Comparison of ENCODE assay signal across 25 cellular contexts in the genomic region with DNA sequence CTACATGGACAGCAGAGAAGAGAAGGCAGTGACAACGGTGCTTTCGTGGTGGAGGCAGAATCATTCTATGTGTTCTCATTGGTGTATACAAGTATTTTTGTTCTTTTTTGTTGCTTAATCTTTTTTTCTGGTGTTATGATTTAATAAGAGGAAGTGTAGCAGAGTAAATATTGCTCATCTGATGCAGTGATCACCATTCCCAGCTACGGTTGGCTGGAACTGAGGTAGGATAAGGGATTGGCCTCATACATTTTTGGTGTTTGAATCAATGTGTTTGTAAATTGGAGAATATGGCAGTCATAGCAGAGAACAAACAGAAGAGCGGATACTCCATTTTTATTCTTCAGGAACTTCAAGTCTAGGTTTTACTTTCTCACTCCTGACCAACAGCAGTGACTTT.
"Had no signal": no experiment of that assay in that cellular context is flagged by ENCODE, and none has a peak within 500 bp of the region (broad histone marks: within the 10 kb centered on the region; RNA-seq: fewer than 3 reads in every experiment).

No MANE protein-coding gene starts in this region.

- H3K4me3 ChIP-seq: colonic mucosa, lung, mucosa of descending colon, neural progenitor cell, right lobe of liver, smooth muscle cell, suprapubic skin, transverse colon, vagina had no signal

- H3K27me3 Mint-ChIP-seq: dendritic cell treated with granulocyte-macrophage colony-stimulating factor and Interleukin-4, amounts not matched to agents 40 ng/mL and 50 ng/mL, for 4 days; effector memory CD8-positive, alpha-beta T cell; stimulated activated naive CD8-positive, alpha-beta T cell treated with anti-CD3 and anti-CD28 coated beads, Interleukin-15, amount 100 ng/mL, for 72 hours had no signal

- H3K27ac ChIP-seq: colonic mucosa, neural progenitor cell, parathyroid adenoma, right lobe of liver, suprapubic skin, transverse colon, vagina had no signal

- ATAC-seq: effector memory CD8-positive, alpha-beta T cell; left lobe of liver; mucosa of descending colon; naive thymus-derived CD4-positive, alpha-beta T cell; right lobe of liver; stimulated activated naive CD8-positive, alpha-beta T cell treated with anti-CD3 and anti-CD28 coated beads, Interleukin-15, amount 100 ng/mL, for 72 hours had no signal

- H3K27ac Mint-ChIP-seq: dendritic cell treated with granulocyte-macrophage colony-stimulating factor and Interleukin-4, amounts not matched to agents 40 ng/mL and 50 ng/mL, for 4 days; effector memory CD8-positive, alpha-beta T cell; mesothelial cell of epicardium; naive thymus-derived CD4-positive, alpha-beta T cell; nephron; neural progenitor cell; progenitor cell of endocrine pancreas had no signal

- DNase-seq: colonic mucosa; effector memory CD8-positive, alpha-beta T cell; hypothalamus; mesenchymal stem cell; mucosa of descending colon; naive thymus-derived CD4-positive, alpha-beta T cell; right lobe of liver; stimulated activated CD4-positive, alpha-beta T cell treated with anti-CD3 and anti-CD28 coated beads, Interleukin-12 subunit alpha, Interleukin-12 subunit beta, amount 100 ng/mL, for 4 hours; stimulated activated CD4-positive, alpha-beta T cell treated with anti-CD3 and anti-CD28 coated beads, Interleukin-1b, Interleukin-23, amount 100 ng/mL, for 48 hours; stimulated activated CD4-positive, alpha-beta T cell treated with anti-CD3 and anti-CD28 coated beads, Interleukin-4, amount 100 ng/mL, for 1 hour; stimulated activated CD8-positive, alpha-beta memory T cell treated with anti-CD3 and anti-CD28 coated beads, Interleukin-4, amount 100 ng/mL, for 48 hours; stimulated activated naive CD4-positive, alpha-beta T cell; stimulated activated naive CD8-positive, alpha-beta T cell treated with anti-CD3 and anti-CD28 coated beads, Interleukin-15, amount 100 ng/mL, for 72 hours; transverse colon had no signal

- H3K4me1 ChIP-seq: colonic mucosa, right lobe of liver, transverse colon had no signal

- H3K4me1 Mint-ChIP-seq: naive thymus-derived CD4-positive, alpha-beta T cell; stimulated activated naive CD8-positive, alpha-beta T cell treated with anti-CD3 and anti-CD28 coated beads, Interleukin-15, amount 100 ng/mL, for 72 hours had no signal

- H3K27me3 ChIP-seq: colonic mucosa, neural progenitor cell, right lobe of liver, suprapubic skin, transverse colon, vagina had no signal

- H3K9me3 ChIP-seq: colonic mucosa, mucosa of descending colon, right lobe of liver, suprapubic skin, transverse colon, vagina had no signal

- H3K36me3 Mint-ChIP-seq: mesothelial cell of epicardium; naive thymus-derived CD4-positive, alpha-beta T cell; neural progenitor cell had no signal

- H3K36me3 ChIP-seq: colonic mucosa, neural progenitor cell, right lobe of liver, suprapubic skin, transverse colon, vagina had no signal

- H3K9me3 Mint-ChIP-seq: dendritic cell treated with granulocyte-macrophage colony-stimulating factor and Interleukin-4, amounts not matched to agents 40 ng/mL and 50 ng/mL, for 4 days; effector memory CD8-positive, alpha-beta T cell; stimulated activated naive CD8-positive, alpha-beta T cell treated with anti-CD3 and anti-CD28 coated beads, Interleukin-15, amount 100 ng/mL, for 72 hours had no signal

- H3K4me3 Mint-ChIP-seq: dendritic cell treated with granulocyte-macrophage colony-stimulating factor and Interleukin-4, amounts not matched to agents 40 ng/mL and 50 ng/mL, for 4 days; effector memory CD8-positive, alpha-beta T cell; mesothelial cell of epicardium; naive thymus-derived CD4-positive, alpha-beta T cell; nephron; neural progenitor cell; stimulated activated naive CD8-positive, alpha-beta T cell treated with anti-CD3 and anti-CD28 coated beads, Interleukin-15, amount 100 ng/mL, for 72 hours had no signal
